In the genomic region with DNA sequence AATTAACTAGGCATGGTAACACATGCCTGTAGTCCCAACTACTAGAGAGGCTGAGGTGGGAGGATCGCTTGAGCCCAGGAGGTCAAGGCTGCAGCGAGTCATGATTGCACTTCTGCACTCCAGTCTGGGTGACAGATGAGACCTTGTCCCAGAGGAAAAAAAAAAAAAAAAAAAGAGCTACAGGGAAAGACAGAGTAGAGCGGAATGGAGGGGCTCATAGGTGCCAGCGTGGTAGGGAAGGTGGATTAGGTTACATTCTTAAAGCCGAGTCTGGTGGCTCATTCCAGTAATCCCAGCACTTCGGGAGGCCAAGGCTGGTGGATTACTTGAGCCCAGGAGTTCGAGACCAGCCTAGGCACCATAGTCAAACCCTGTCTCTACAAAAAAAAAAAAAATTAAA, we compare ENCODE assay signal across 21 cellular contexts. TPM values are rescaled to one million over a fixed set of nuclear protein-coding genes. Genes with fewer than 3 reads are reported as not detected.
"Had no signal": no experiment of that assay in that cellular context is flagged by ENCODE, and none has a peak within 500 bp of the region (broad histone marks: within the 10 kb centered on the region; RNA-seq: fewer than 3 reads in every experiment).

No MANE protein-coding gene starts in this region.

- H3K36me3 ChIP-seq: SJSA1 had no signal

- H3K27me3 ChIP-seq: SJSA1 had no signal

- H3K4me2 ChIP-seq: KMS-11 had no signal

- H3K4me3 Mint-ChIP-seq: IgD-negative memory B cell had no signal

- FAIRE-seq: K562, RCC 7860 had no signal

- H3K27ac ChIP-seq: KMS-11, SJSA1, SK-N-MC had no signal

- H3K4me1 ChIP-seq: SJSA1 had no signal

- ATAC-seq: K562 had no signal

- H3K9ac ChIP-seq: KMS-11 had no signal

- DNase-seq: Kasumi-1, MM.1S, NCI-H1092 treated with DMSO at 0.1 percent for 48 hours, NCI-H1436, NCI-H187, NCI-H345, NCI-H446 treated with DMSO at 0.1 percent for 48 hours, NCI-H510A treated with DMSO at 0.1 percent for 48 hours, NCI-H526 treated with DMSO at 0.1 percent for 48 hours, NCI-H774, Right ventricle myocardium superior, RPMI8226, SIG-M5 had no signal

- H3K4me3 ChIP-seq: K562, SJSA1, SK-N-MC had no signal

- H3K9me3 ChIP-seq: SJSA1 had no signal

RNA-seq across cellular contexts. Expression of a gene that starts 20.9 kb away (rescaled TPM):
- total RNA-seq: HT1080, K562, M059J, Right ventricle myocardium superior, SJSA1 had no signal
- polyA plus RNA-seq: IgD-negative memory B cell, K562 had no signal

RNA-seq across cellular contexts. Expression of a gene that starts 43.0 kb away (rescaled TPM):
- total RNA-seq: SJSA1 had no signal
